ENCODE assay signal across 18 cellular contexts in the genomic region with DNA sequence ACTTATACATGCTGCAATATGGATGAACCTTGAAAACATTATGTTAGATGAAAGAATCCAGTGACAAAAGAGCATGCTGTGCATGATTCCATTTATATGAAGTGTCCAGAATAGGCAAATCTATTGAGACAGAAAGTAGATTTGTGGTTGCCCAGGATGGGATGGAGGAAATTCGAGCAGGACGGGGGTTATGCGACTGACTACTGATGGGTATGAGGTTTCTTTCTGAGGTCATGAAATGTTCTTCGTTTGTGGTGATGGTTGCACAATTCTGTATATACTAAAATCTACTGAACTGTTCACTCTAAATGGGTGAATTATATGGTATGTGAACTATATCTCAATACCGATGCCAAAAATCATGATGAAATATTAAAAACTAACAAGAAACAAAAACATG. TPM values are rescaled to one million over a fixed set of nuclear protein-coding genes. Genes with fewer than 3 reads are reported as not detected.
DNase-seq lines count a peak whose midpoint lies in the region; ATAC-seq, FAIRE-seq and TF ChIP-seq lines count a peak whose summit lies in the region.
"Had no signal": no experiment of that assay in that cellular context is flagged by ENCODE, and none has a peak within 500 bp of the region (broad histone marks: within the 10 kb centered on the region; RNA-seq: fewer than 3 reads in every experiment).

No MANE protein-coding gene starts in this region.

- peaks cover 8% of the 10 kb centered on the region for H3K4me1 ChIP-seq in keratinocyte (ENCODE audit: control insufficient read depth, extremely low read depth, insufficient read depth, low read length)
- H3K4me1 ChIP-seq: BLaER1, Caco-2, HAP-1 had no signal

- no peak overlapping the region for H3K27ac ChIP-seq in keratinocyte (ENCODE audit: control insufficient read depth, insufficient read depth, low read length)
- H3K27ac ChIP-seq: BLaER1 had no signal

- H3K36me3 ChIP-seq in keratinocyte (ENCODE audit: control insufficient read depth in 2 of 2, extremely low read depth in 1 of 2, insufficient read depth in 2 of 2, low read length in 2 of 2), result peaks cover 0 to 4% of the 10 kb centered on the region in 2 experiments

- no peak overlapping the region for H3K4me3 Mint-ChIP-seq in activated CD4-positive, alpha-beta T cell treated with anti-CD3 and anti-CD28 coated beads for 36 hours
- no peak overlapping the region for H3K4me3 Mint-ChIP-seq in activated naive CD8-positive, alpha-beta T cell
- H3K4me3 Mint-ChIP-seq in activated naive CD8-positive, alpha-beta T cell treated with anti-CD3 and anti-CD28 coated beads, Interleukin-2, amount 50 U/mL, for 24 hours, result no peak overlapping the region
- H3K4me3 Mint-ChIP-seq: CD8-positive, alpha-beta memory T cell; HFFc6 had no signal

- TF ChIP-seq CTCF in keratinocyte (optimal IDR thresholded peaks at IDR 0.05 in 1 of 3, IDR thresholded peaks at IDR 0.05 in 1 of 3, conservative IDR thresholded peaks at IDR 0.05 in 1 of 3; ENCODE audit: extremely low read depth in 1 of 3, insufficient read depth in 2 of 3, low read length in 3 of 3), result no peak

- peak overlapping the region; percentile 56 for H3K27ac Mint-ChIP-seq in activated CD4-positive, alpha-beta T cell treated with anti-CD3 and anti-CD28 coated beads for 36 hours
- H3K27ac Mint-ChIP-seq in activated naive CD8-positive, alpha-beta T cell, result peak overlapping the region; percentile 30
- no peak overlapping the region for H3K27ac Mint-ChIP-seq in activated naive CD8-positive, alpha-beta T cell treated with anti-CD3 and anti-CD28 coated beads, Interleukin-2, amount 50 U/mL, for 24 hours
- H3K27ac Mint-ChIP-seq: HFFc6 had no signal

- peaks cover 20% of the 10 kb centered on the region for H3K4me1 Mint-ChIP-seq in activated CD4-positive, alpha-beta T cell treated with anti-CD3 and anti-CD28 coated beads for 36 hours
- H3K4me1 Mint-ChIP-seq in activated naive CD8-positive, alpha-beta T cell (ENCODE audit: low read depth), result peaks cover 12% of the 10 kb centered on the region
- H3K4me1 Mint-ChIP-seq in activated naive CD8-positive, alpha-beta T cell treated with anti-CD3 and anti-CD28 coated beads, Interleukin-2, amount 50 U/mL, for 24 hours, result peaks cover 6% of the 10 kb centered on the region

- H4K20me1 ChIP-seq in keratinocyte (ENCODE audit: control insufficient read depth, extremely low read depth, insufficient read depth, low read length), result no peaks in the 10 kb centered on the region
- H4K20me1 ChIP-seq: BLaER1 had no signal

- DNase-seq in activated CD4-positive, alpha-beta T cell treated with anti-CD3 and anti-CD28 coated beads for 36 hours, result no peak
- no peak for DNase-seq in activated CD4-positive, alpha-beta T cell treated with anti-CD3 and anti-CD28 coated beads, Interleukin-2, amount 50 U/mL, for 48 hours
- no peak for DNase-seq in activated naive CD8-positive, alpha-beta T cell treated with anti-CD3 and anti-CD28 coated beads, Interleukin-2, amount 50 U/mL, for 24 hours
- DNase-seq in MV-4-11 (lab: John Stamatoyannopoulos, UW) (peak; percentile 79), keratinocyte (ENCODE audit: low read depth, low spot score) (no peak)
- no peak for DNase-seq in stimulated activated CD8-positive, alpha-beta memory T cell treated with anti-CD3 and anti-CD28 coated beads, Interleukin-4, amount 100 ng/mL, for 48 hours
- DNase-seq: 8988T; Caco-2; CD8-positive, alpha-beta memory T cell; DND-41; GDM1; HFFc6 had no signal

- dilution Hi-C loops in keratinocyte (cut with MboI; ENCODE audit: extremely low pct_ligation_motif_present, low sequenced_read_pairs), result no loop called here

- no peak for ATAC-seq in activated CD4-positive, alpha-beta T cell treated with anti-CD3 and anti-CD28 coated beads for 36 hours
- no peak for ATAC-seq in activated naive CD8-positive, alpha-beta T cell treated with anti-CD3 and anti-CD28 coated beads, Interleukin-2, amount 50 U/mL, for 24 hours
- ATAC-seq in GM21360 (IDR thresholded peaks at IDR 0.05; ENCODE audit: unreplicated experiment), result no peak

- no peaks in the 10 kb centered on the region for H3K79me2 ChIP-seq in keratinocyte (ENCODE audit: control insufficient read depth, insufficient read depth, low read length)

- peaks cover 2% of the 10 kb centered on the region for H3K9me3 Mint-ChIP-seq in activated CD4-positive, alpha-beta T cell treated with anti-CD3 and anti-CD28 coated beads for 36 hours (ENCODE audit: low read depth)
- no peaks in the 10 kb centered on the region for H3K9me3 Mint-ChIP-seq in activated naive CD8-positive, alpha-beta T cell (ENCODE audit: low read depth)
- peaks cover 11% of the 10 kb centered on the region for H3K9me3 Mint-ChIP-seq in activated naive CD8-positive, alpha-beta T cell treated with anti-CD3 and anti-CD28 coated beads, Interleukin-2, amount 50 U/mL, for 24 hours
- H3K9me3 Mint-ChIP-seq: CD8-positive, alpha-beta memory T cell had no signal

- no peak overlapping the region for H3K4me3 ChIP-seq in keratinocyte (ENCODE audit: control insufficient read depth in 2 of 3, extremely low read depth in 1 of 3, insufficient read depth in 2 of 3, low read depth in 1 of 3, low read length in 3 of 3)
- H3K4me3 ChIP-seq: BLaER1, HAP-1 had no signal

- CTCF ChIA-PET in activated CD4-positive, alpha-beta T cell treated with anti-CD3 and anti-CD28 coated beads for 36 hours (lab: Charles Lee), result no interaction called here

- no peak overlapping the region for H3K9ac ChIP-seq in keratinocyte (ENCODE audit: control insufficient read depth, extremely low read depth, insufficient read depth, low read length)
- H3K9ac ChIP-seq: BLaER1 had no signal

- intact Hi-C loops in activated CD4-positive, alpha-beta T cell treated with anti-CD3 and anti-CD28 coated beads for 36 hours (cut with DNase I, micrococcal nuclease), result no loop called here

- no peaks in the 10 kb centered on the region for H3K9me3 ChIP-seq in keratinocyte (ENCODE audit: control insufficient read depth, low read depth, low read length)
- H3K9me3 ChIP-seq: Caco-2, HAP-1 had no signal

- peaks cover 52% of the 10 kb centered on the region for H3K36me3 Mint-ChIP-seq in activated CD4-positive, alpha-beta T cell treated with anti-CD3 and anti-CD28 coated beads for 36 hours (ENCODE audit: low read depth)
- H3K36me3 Mint-ChIP-seq in activated naive CD8-positive, alpha-beta T cell, result peaks cover 17% of the 10 kb centered on the region
- H3K36me3 Mint-ChIP-seq in activated naive CD8-positive, alpha-beta T cell treated with anti-CD3 and anti-CD28 coated beads, Interleukin-2, amount 50 U/mL, for 24 hours (ENCODE audit: low read depth), result peaks cover 36% of the 10 kb centered on the region

- no peak overlapping the region for H2AFZ ChIP-seq in keratinocyte (ENCODE audit: control insufficient read depth, low read length)

- H3K27me3 ChIP-seq in keratinocyte (ENCODE audit: control insufficient read depth, extremely low read depth, insufficient read depth, low read length), result no peaks in the 10 kb centered on the region
- H3K27me3 ChIP-seq: BLaER1 had no signal

- H3K27me3 Mint-ChIP-seq in activated CD4-positive, alpha-beta T cell treated with anti-CD3 and anti-CD28 coated beads for 36 hours, result no peaks in the 10 kb centered on the region
- H3K27me3 Mint-ChIP-seq in activated naive CD8-positive, alpha-beta T cell, result no peaks in the 10 kb centered on the region
- H3K27me3 Mint-ChIP-seq in activated naive CD8-positive, alpha-beta T cell treated with anti-CD3 and anti-CD28 coated beads, Interleukin-2, amount 50 U/mL, for 24 hours, result no peaks in the 10 kb centered on the region
- H3K27me3 Mint-ChIP-seq: CD8-positive, alpha-beta memory T cell had no signal

- no peaks in the 10 kb centered on the region for H3K9me1 ChIP-seq in keratinocyte (ENCODE audit: control insufficient read depth, extremely low read depth, insufficient read depth, low read length)

- H3K4me2 ChIP-seq in keratinocyte (ENCODE audit: control insufficient read depth, extremely low read depth, insufficient read depth, low read depth, low read length), result no peak overlapping the region
- H3K4me2 ChIP-seq: BLaER1 had no signal

- POLR2A ChIA-PET in activated CD4-positive, alpha-beta T cell treated with anti-CD3 and anti-CD28 coated beads for 36 hours (lab: Charles Lee), result no interaction called here

- FAIRE-seq in keratinocyte (lab: Jason Lieb, UNC), result peak; percentile 29
- FAIRE-seq: H1, HTR-8/SVneo had no signal

RNA-seq across cellular contexts. Expression of a gene that starts 18.9 kb away (rescaled TPM):
- 10 to 100 TPM; 34.4 to 34.5 TPM for total RNA-seq in activated CD4-positive, alpha-beta T cell treated with anti-CD3 and anti-CD28 coated beads for 36 hours
- polyA plus RNA-seq in keratinocyte, result 25.8 to 29.9 TPM (median 28.5 TPM) in 3 replicates
- 30.8 TPM for polyA plus RNA-seq in keratinocyte (2011; ENCODE audit: low read depth)
- polyA plus RNA-seq in keratinocyte (2011; cell fraction: cytosol; rRNA removed), result 15.9 and 19.0 TPM in 2 replicates
- polyA plus RNA-seq in keratinocyte (2011; cell fraction: nucleus; rRNA removed), result 51.1 and 63.6 TPM in 2 replicates
- polyA plus RNA-seq in keratinocyte (2012; ENCODE audit: low replicate concordance), result 18.8 and 19.4 TPM in 2 replicates
- polyA minus RNA-seq in keratinocyte, result 13.3 to 26.8 TPM (median 20.0 TPM) in 3 replicates
- polyA minus RNA-seq in keratinocyte (2011; cell fraction: cytosol; rRNA and poly(A)+ RNA removed), result 6.9 TPM
- polyA minus RNA-seq in keratinocyte (2011; cell fraction: nucleus; rRNA and poly(A)+ RNA removed), result 12.1 and 22.8 TPM in 2 replicates

RNA-seq across cellular contexts. Expression of a gene that starts 28.3 kb away (rescaled TPM):
- 10 to 100 TPM; 62.9 to 88.1 TPM for total RNA-seq in activated CD4-positive, alpha-beta T cell treated with anti-CD3 and anti-CD28 coated beads for 36 hours
- 3.0 to 4.3 TPM (median 3.7 TPM) in 3 replicates for polyA plus RNA-seq in keratinocyte
- polyA plus RNA-seq in keratinocyte (2011; ENCODE audit: low read depth), result 4.1 TPM
- 0.73 and 1.2 TPM in 2 replicates for polyA plus RNA-seq in keratinocyte (2011; cell fraction: cytosol; rRNA removed)
- 11.8 and 12.7 TPM in 2 replicates for polyA plus RNA-seq in keratinocyte (2011; cell fraction: nucleus; rRNA removed)
- 3.0 and 3.1 TPM in 2 replicates for polyA plus RNA-seq in keratinocyte (2012; ENCODE audit: low replicate concordance)
- 4.6 to 23.2 TPM (median 6.3 TPM) in 3 replicates for polyA minus RNA-seq in keratinocyte
- polyA minus RNA-seq in keratinocyte (2011; cell fraction: cytosol; rRNA and poly(A)+ RNA removed), result 2.9 TPM
- 6.1 and 6.2 TPM in 2 replicates for polyA minus RNA-seq in keratinocyte (2011; cell fraction: nucleus; rRNA and poly(A)+ RNA removed)

RNA-seq across cellular contexts. Expression of a gene that starts 29.3 kb away (rescaled TPM):
- total RNA-seq in activated CD4-positive, alpha-beta T cell treated with anti-CD3 and anti-CD28 coated beads for 36 hours, result 100 to 1,000 TPM; 104 to 129 TPM
- 53.4 to 88.2 TPM (median 84.9 TPM) in 3 replicates for polyA plus RNA-seq in keratinocyte
- polyA plus RNA-seq in keratinocyte (2011; ENCODE audit: low read depth), result 368 TPM
- 59.6 and 99.8 TPM in 2 replicates for polyA plus RNA-seq in keratinocyte (2011; cell fraction: cytosol; rRNA removed)
- polyA plus RNA-seq in keratinocyte (2011; cell fraction: nucleus; rRNA removed), result 43.0 and 61.8 TPM in 2 replicates
- 93.8 and 98.6 TPM in 2 replicates for polyA plus RNA-seq in keratinocyte (2012; ENCODE audit: low replicate concordance)
- 19.7 to 40.9 TPM (median 40.5 TPM) in 3 replicates for polyA minus RNA-seq in keratinocyte
- polyA minus RNA-seq in keratinocyte (2011; cell fraction: cytosol; rRNA and poly(A)+ RNA removed), result 80.0 TPM
- 20.7 and 33.9 TPM in 2 replicates for polyA minus RNA-seq in keratinocyte (2011; cell fraction: nucleus; rRNA and poly(A)+ RNA removed)
